Comparison of ENCODE assay signal across 15 cellular contexts in the genomic region with DNA sequence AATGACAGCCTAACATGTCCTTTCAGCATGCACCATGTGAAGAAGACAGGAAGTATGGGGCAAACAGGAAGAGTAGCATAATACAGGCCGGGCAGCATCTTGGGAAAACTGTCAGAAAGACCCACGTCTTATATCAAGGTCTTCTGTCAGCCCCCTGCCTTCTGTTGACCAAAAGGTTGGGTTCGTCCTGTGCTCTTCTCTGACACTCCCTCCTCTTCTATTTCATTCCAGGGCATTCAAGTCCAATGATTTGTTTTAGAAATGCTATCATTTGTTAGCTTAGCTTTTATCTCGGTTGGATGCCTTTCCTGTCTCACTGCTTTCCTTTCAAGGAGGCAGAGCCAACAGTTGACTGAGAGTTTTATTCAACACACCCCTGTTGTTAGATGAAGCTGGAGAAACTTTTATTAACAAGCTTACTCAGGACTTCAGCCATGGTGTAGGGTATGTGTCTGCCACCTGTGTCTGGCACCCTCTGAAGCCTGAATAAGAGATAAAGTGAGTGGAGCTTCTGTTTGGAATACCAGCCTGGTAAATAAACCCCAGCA.
DNase-seq lines count a peak whose midpoint lies in the region; ATAC-seq lines count a peak whose summit lies in the region.
"Had no signal": no experiment of that assay in that cellular context is flagged by ENCODE, and none has a peak within 500 bp of the region (broad histone marks: within the 10 kb centered on the region; RNA-seq: fewer than 3 reads in every experiment).

No MANE protein-coding gene starts in this region.

- H3K27ac ChIP-seq in substantia nigra (ENCODE audit: low read depth, low read length, poor library complexity, severe bottlenecking): no peak overlapping the region
- H3K27ac ChIP-seq: gastroesophageal sphincter, testis had no signal

- ATAC-seq in GM18868 (IDR thresholded peaks at IDR 0.05; ENCODE audit: unreplicated experiment): no peak
- ATAC-seq: gastroesophageal sphincter, T-cell had no signal

- peak; percentile 63 for DNase-seq in DMS53 (lab: John Stamatoyannopoulos, UW)
- peak; percentile 45 for DNase-seq in NCI-H1092 treated with DMSO at 0.1 percent for 48 hours (lab: John Stamatoyannopoulos, UW)
- DNase-seq in NCI-H774 (lab: John Stamatoyannopoulos, UW): peak; percentile 61
- DNase-seq in left kidney (ENCODE audit: low read depth, low spot score): peak; percentile 74
- DNase-seq in substantia nigra (lab: John Stamatoyannopoulos, UW): no peak
- no peak for DNase-seq in NOMO-1 treated with dmso at 0.1 percent for 144 hours (lab: John Stamatoyannopoulos, UW; ENCODE audit: unreplicated experiment)
- DNase-seq: activated CD4-positive, CD25-positive, alpha-beta regulatory T cell treated with anti-CD3 and anti-CD28 coated beads, Interleukin-2, amount 50 U/mL, for 72 hours; activated naive CD8-positive, alpha-beta T cell treated with anti-CD3 and anti-CD28 coated beads, Interleukin-2, amount 10 ng/mL, durations not matched to agents 7 days and 5 days; cerebellar nuclear complex; immature natural killer cell; NCI-H524 treated with DMSO at 0.1 percent for 48 hours; T-cell; testis had no signal

Comparison
In these comparisons a context has a peak if more than half of its experiments do, and no peak if none do; other contexts are left out.
1. DNase-seq: peak in DMS53 (single experiment), NCI-H1092 treated with DMSO at 0.1 percent for 48 hours (single experiment), NCI-H774 (single experiment) and left kidney (single experiment); none in substantia nigra (0 of 49) and NOMO-1 treated with dmso at 0.1 percent for 144 hours (single experiment).